8 cellular contexts compared by ENCODE assay signal in the genomic region with DNA sequence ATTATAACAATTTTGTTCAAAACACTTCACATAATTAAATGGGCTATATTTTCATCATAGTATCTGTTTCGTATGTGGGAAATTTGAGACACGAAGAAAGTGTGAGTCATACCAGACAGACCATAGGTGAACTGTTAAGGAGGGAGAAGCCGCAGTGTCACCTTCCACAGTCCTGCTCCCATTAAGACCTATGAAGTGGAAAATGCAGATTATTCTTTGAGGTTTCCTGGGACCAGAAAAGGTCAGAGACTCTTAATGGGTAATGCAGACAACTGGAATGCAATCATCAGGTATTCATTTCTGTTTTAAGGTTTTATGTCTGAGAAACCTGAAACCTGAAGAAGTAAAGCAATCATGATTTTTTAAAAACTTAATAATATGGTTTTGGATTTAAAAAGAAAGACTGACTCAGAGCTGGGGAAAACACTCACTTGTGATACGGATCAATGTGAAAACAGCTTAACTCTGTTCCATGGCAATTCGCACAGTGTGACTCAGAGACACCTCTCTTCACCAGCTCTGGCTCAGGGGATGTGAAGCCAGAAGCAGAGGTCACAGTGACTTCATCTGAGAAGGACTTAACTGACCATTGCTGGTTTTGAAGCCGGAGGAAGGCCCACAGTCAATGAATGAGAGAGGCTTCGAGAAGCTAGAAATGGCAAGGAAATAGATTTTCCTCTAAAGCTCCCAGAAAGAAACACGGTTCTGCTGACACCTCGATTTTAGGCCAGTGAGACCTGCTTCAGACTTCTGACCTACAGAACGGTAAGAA. TPM values are rescaled to one million over a fixed set of nuclear protein-coding genes. Genes with fewer than 3 reads are reported as not detected.
DNase-seq lines count a peak whose midpoint lies in the region; ATAC-seq and TF ChIP-seq lines count a peak whose summit lies in the region.

No MANE protein-coding gene starts in this region.

- no peak overlapping the region for H3K4me3 ChIP-seq in heart left ventricle

- no peaks in the 10 kb centered on the region for H3K36me3 Mint-ChIP-seq in effector memory CD8-positive, alpha-beta T cell (ENCODE audit: insufficient read depth)

- ATAC-seq in GM21381 (IDR thresholded peaks at IDR 0.05; ENCODE audit: unreplicated experiment) (peak; percentile 48), HG03558 (IDR thresholded peaks at IDR 0.05; ENCODE audit: extremely low read depth, unreplicated experiment) (peak; percentile 45), heart left ventricle (no peak)
- peak; percentile 31 for ATAC-seq in effector memory CD8-positive, alpha-beta T cell (replicated peaks)

- peaks cover 0 to 8% of the 10 kb centered on the region in 2 donors for H3K27me3 Mint-ChIP-seq in effector memory CD8-positive, alpha-beta T cell

- TF ChIP-seq CTCF in heart left ventricle (IDR thresholded peaks at IDR 0.05) = no peak

- H3K9me3 Mint-ChIP-seq in effector memory CD8-positive, alpha-beta T cell = no peaks in the 10 kb centered on the region

- H3K4me3 Mint-ChIP-seq in effector memory CD8-positive, alpha-beta T cell = no peak overlapping the region

- H3K27ac Mint-ChIP-seq in effector memory CD8-positive, alpha-beta T cell = no peak overlapping the region

- intact Hi-C loops in heart left ventricle (cut with DNase I) = no loop called here

- DNase-seq in EL = peak; percentile 92
- no peak for DNase-seq in effector memory CD8-positive, alpha-beta T cell
- DNase-seq in GM19238 (ENCODE audit: insufficient read length, low spot score) = no peak
- no peak for DNase-seq in NCI-H226
- no peak for DNase-seq in heart left ventricle
- DNase-seq in NCI-H1092 treated with DMSO at 0.1 percent for 48 hours (lab: John Stamatoyannopoulos, UW) = no peak

- H3K4me1 ChIP-seq in heart left ventricle = peaks cover 0 to 4% (median 0%) of the 10 kb centered on the region in 12 donors

- H3K9me3 ChIP-seq in heart left ventricle = no peaks in the 10 kb centered on the region

- no peaks in the 10 kb centered on the region for H3K36me3 ChIP-seq in heart left ventricle

- no peak for TF ChIP-seq POLR2A in heart left ventricle (IDR thresholded peaks at IDR 0.05)

- 89 to 93% (median 90%) methylated on average over 10 of the region's 10 CpGs for WGBS in heart left ventricle, 4 donors

- H3K27me3 ChIP-seq in heart left ventricle = no peaks in the 10 kb centered on the region

- H3K27ac ChIP-seq in heart left ventricle = no peak overlapping the region

- H3K4me1 Mint-ChIP-seq in effector memory CD8-positive, alpha-beta T cell (ENCODE audit: low read depth in 2 of 2) = peaks cover 3 to 8% of the 10 kb centered on the region in 2 donors

RNA-seq across cellular contexts. Expression of gene GCNT1, which starts 17.2 kb away (rescaled TPM):
- total RNA-seq in heart left ventricle = 10 to 100 TPM in 1 of 9 donors, 1 to 10 TPM in 7, under 1 TPM in 1; 0.67 to 18.0 (median 3.4) TPM
- under 1 TPM; 0.69 to 0.76 TPM for polyA plus RNA-seq in heart left ventricle

RNA-seq across cellular contexts. Expression of gene RFK, which starts 47.5 kb away (rescaled TPM):
- total RNA-seq in heart left ventricle = 10 to 100 TPM; 16.2 to 29.5 (median 23.6) TPM
- polyA plus RNA-seq in heart left ventricle = 10 to 100 TPM; 11.2 to 24.5 TPM

Comparison
In these comparisons a context has a peak if more than half of its experiments do, and no peak if none do; other contexts are left out.
1. ATAC-seq: peak in GM21381 (single experiment), HG03558 (single experiment) and effector memory CD8-positive, alpha-beta T cell (single experiment); none in heart left ventricle (0 of 4).